In genomic region chr15:99090011-99090699, GRCh38 we compare ENCODE assay signal across 8 cellular contexts. TPM values are rescaled to one million over a fixed set of nuclear protein-coding genes. Genes with fewer than 3 reads are reported as not detected.
A peak's percentile ranks its signal among the peaks of the same experiment; 100 is the strongest.
DNase-seq lines count a peak whose midpoint lies in the region; ATAC-seq and TF ChIP-seq lines count a peak whose summit lies in the region.

No MANE protein-coding gene starts in this region.

- TF ChIP-seq CTCF in glutamatergic neuron (IDR thresholded peaks at IDR 0.05; ENCODE audit: partially characterized antibody, unreplicated experiment) (no peak), nephron progenitor cell (IDR thresholded peaks at IDR 0.05) (no peak)

- H3K4me1 Mint-ChIP-seq in glutamatergic neuron (ENCODE audit: low read depth, unreplicated experiment) (peaks cover 6% of the 10 kb centered on the region), nephron progenitor cell (peaks cover 14% of the 10 kb centered on the region)

- H3K27me3 Mint-ChIP-seq in glutamatergic neuron (ENCODE audit: unreplicated experiment), result no peaks in the 10 kb centered on the region
- peaks cover 21% of the 10 kb centered on the region for H3K27me3 Mint-ChIP-seq in nephron progenitor cell (ENCODE audit: low read depth, poor library complexity)

- H3K9me3 Mint-ChIP-seq in glutamatergic neuron (ENCODE audit: unreplicated experiment), result no peaks in the 10 kb centered on the region
- peaks cover 4% of the 10 kb centered on the region for H3K9me3 Mint-ChIP-seq in nephron progenitor cell

- no peaks in the 10 kb centered on the region for H3K36me3 Mint-ChIP-seq in glutamatergic neuron (ENCODE audit: unreplicated experiment)
- no peaks in the 10 kb centered on the region for H3K36me3 Mint-ChIP-seq in nephron progenitor cell (ENCODE audit: low read depth)

- no peak overlapping the region for H3K27ac Mint-ChIP-seq in glutamatergic neuron (ENCODE audit: unreplicated experiment)
- H3K27ac Mint-ChIP-seq in nephron progenitor cell, result no peak overlapping the region

- H3K4me3 Mint-ChIP-seq in glutamatergic neuron (ENCODE audit: unreplicated experiment), result no peak overlapping the region
- no peak overlapping the region for H3K4me3 Mint-ChIP-seq in nephron progenitor cell

- DNase-seq in glutamatergic neuron (peak; percentile 38), NCI-H2171 (lab: John Stamatoyannopoulos, UW) (no peak), hippocampal formation (lab: John Stamatoyannopoulos, UW) (no peak), nephron progenitor cell (no peak)
- DNase-seq in stimulated activated CD4-positive, alpha-beta T cell treated with anti-CD3 and anti-CD28 coated beads, Interleukin-4, amount 100 ng/mL, for 24 hours, result no peak

- peak; percentile 100 for ATAC-seq in GM18867 (IDR thresholded peaks at IDR 0.05; ENCODE audit: unreplicated experiment)
- peak; percentile 100 for ATAC-seq in GM21515 (IDR thresholded peaks at IDR 0.05; ENCODE audit: unreplicated experiment)
- peak; percentile 99 for ATAC-seq in HG03442 (IDR thresholded peaks at IDR 0.05; ENCODE audit: unreplicated experiment)

RNA-seq across cellular contexts. Expression of gene SYNM, which starts 14.7 kb away (rescaled TPM):
- total RNA-seq in glutamatergic neuron (ENCODE audit: unreplicated experiment), result 4.8 TPM
